ENCODE assay signal across 23 cellular contexts in genomic region chr2:26314243-26314642, GRCh38. TPM values are rescaled to one million over a fixed set of nuclear protein-coding genes. Genes with fewer than 3 reads are reported as not detected.
DNase-seq lines count a peak whose midpoint lies in the region; ATAC-seq, FAIRE-seq and TF ChIP-seq lines count a peak whose summit lies in the region.
"Had no signal": no experiment of that assay in that cellular context is flagged by ENCODE, and none has a peak within 500 bp of the region (broad histone marks: within the 10 kb centered on the region; RNA-seq: fewer than 3 reads in every experiment).

No MANE protein-coding gene starts in this region.

- H3K27ac ChIP-seq in HepG2 (ENCODE audit: extremely low read length, insufficient read depth, low read length) = no peak overlapping the region
- H3K27ac ChIP-seq in right lobe of liver = no peak overlapping the region
- no peak overlapping the region for H3K27ac ChIP-seq in GM12878 (ENCODE audit: control insufficient read depth, insufficient read depth)
- H3K27ac ChIP-seq: BLaER1, skin epidermis had no signal

- TF ChIP-seq EP300 in HepG2 (IDR thresholded peaks at IDR 0.05; ENCODE audit: low read depth in 2 of 2, low read length in 2 of 2) = no peak
- TF ChIP-seq EP300 in HepG2 (CRISPR knock-in tag; IDR thresholded peaks at IDR 0.05; ENCODE audit: borderline replicate concordance) = no peak
- TF ChIP-seq EP300 in GM12878 (IDR thresholded peaks at IDR 0.05; ENCODE audit: borderline replicate concordance in 1 of 2, control insufficient read depth in 1 of 2, low read depth in 2 of 2, low read length in 2 of 2) = no peak

- CTCF ChIA-PET in HepG2 (lab: Yijun Ruan, JAX; ENCODE audit: low intra/inter-chr PET ratio, low total read pairs) (interaction anchor here (0.8 to 1.1 kb wide), 3 partner anchors 76 to 155 kb away, joined by 3 to 4 read pairs (median 3); no protein-coding TSS in a partner anchor), GM12878 (lab: Yijun Ruan, JAX) (interaction anchor here (0.8 kb wide), 1 partner anchor 9 kb away, joined by 3 read pairs; no protein-coding TSS in a partner anchor)

- DNase-seq in HepG2 (ENCODE audit: low spot score) (peak; percentile 26), right lobe of liver (no peak), GM12878 (ENCODE audit: low read depth, low spot score) (no peak), iPS-NIHi7 (ENCODE audit: extremely low spot score) (peak; percentile 72), midbrain (lab: John Stamatoyannopoulos, UW) (no peak), NCI-H1436 treated with DMSO at 0.1 percent for 48 hours (lab: John Stamatoyannopoulos, UW) (no peak), cerebellar nuclear complex (lab: John Stamatoyannopoulos, UW) (no peak)
- DNase-seq: activated CD4-positive, alpha-beta T cell treated with anti-CD3 and anti-CD28 coated beads for 4 hours; activated naive CD4-positive, alpha-beta T cell treated with anti-CD3 and anti-CD28 coated beads, Interleukin-2, amount 10 ng/mL, durations not matched to agents 7 days and 5 days; activated T-cell treated with anti-CD3 and anti-CD28 coated beads, Interleukin-2, amount 50 U/mL, for 4 hours; amniotic stem cell; COR-L47; KG1; NCI-H146; NCI-H526; nucleus accumbens; SK-N-SH; T-helper 17 cell had no signal

- in situ Hi-C loops in HepG2 (cut with HindIII; ENCODE audit: extremely low pct_ligation_motif_present, low pct_unique_long_range_greater_than_20kb) (no loop called here), GM12878 (cut with MboI) (no loop called here)

- intact Hi-C loops in HepG2 (cut with micrococcal nuclease; ENCODE audit: unreplicated experiment) = no loop called here
- intact Hi-C loops in right lobe of liver (cut with DNase I) = no loop called here
- intact Hi-C loops in GM12878 (cut with micrococcal nuclease; ENCODE audit: unreplicated experiment) = no loop called here

- H3K4me3 ChIP-seq in HepG2 (replicated peaks in 1 of 3; ENCODE audit: insufficient read depth in 1 of 3, low read depth in 2 of 3, low read length in 3 of 3) (no peak overlapping the region), right lobe of liver (no peak overlapping the region), GM12878 (no peak overlapping the region)
- H3K4me3 ChIP-seq: BLaER1, lung, skin epidermis had no signal

- TF ChIP-seq RAD21 in HepG2 (CRISPR knock-in tag; IDR thresholded peaks at IDR 0.05) (peak; percentile 89), GM12878 (IDR thresholded peaks at IDR 0.05; ENCODE audit: insufficient read depth, low read depth, low read length) (peak; percentile 23; the same call in 1 of the 2 replicates)

- no peaks in the 10 kb centered on the region for H3K4me1 ChIP-seq in HepG2 (ENCODE audit: insufficient read depth, low read length)
- H3K4me1 ChIP-seq in right lobe of liver = no peaks in the 10 kb centered on the region
- H3K4me1 ChIP-seq in GM12878 (ENCODE audit: control insufficient read depth, insufficient read depth, low read length) = peaks cover 2% of the 10 kb centered on the region; the same call in 1 of the 2 replicates
- H3K4me1 ChIP-seq: BLaER1 had no signal

- POLR2A ChIA-PET in HepG2 (lab: Yijun Ruan, JAX) (interaction anchor here (0.6 kb wide), 1 partner anchor 69 kb away, joined by 3 read pairs; no protein-coding TSS in a partner anchor), GM12878 (lab: Charles Lee) (no interaction called here)

- H2AFZ ChIP-seq in HepG2 (ENCODE audit: low read length) = no peak overlapping the region
- H2AFZ ChIP-seq in GM12878 (ENCODE audit: control insufficient read depth, low read depth, low read length) = no peak overlapping the region

- WGBS in HepG2 (ENCODE audit: low lambda C conversion rate) = 7% methylated on average over 3 of the region's 8 CpGs
- WGBS in right lobe of liver (ENCODE audit: insufficient coverage, low coverage, low lambda C conversion rate, missing lambda C conversion rate) = 81% methylated on average over 3 of the region's 8 CpGs
- 47% methylated on average over 8 of the region's 8 CpGs for WGBS in GM12878 (ENCODE audit: insufficient coverage, insufficient replicate concordance, low lambda C conversion rate, missing lambda C conversion rate)

- BruUV-seq in HepG2 (replicated peaks; lab: Mats Ljungman, UMichigan) = no TSS peak
- no TSS peak for BruUV-seq in GM12878 (replicated peaks; lab: Mats Ljungman, UMichigan)

- SMC1A ChIA-PET in GM12878 (lab: Charles Lee; ENCODE audit: uncharacterized antibody, unreplicated experiment) = no interaction called here

- H3K27me3 ChIP-seq in HepG2 (ENCODE audit: control insufficient read depth in 1 of 2, insufficient read depth in 2 of 2, low read length in 2 of 2) (peaks cover 10 to 84% of the 10 kb centered on the region in 2 experiments; a peak in 4 of 5 replicates), right lobe of liver (no peaks in the 10 kb centered on the region), GM12878 (replicated peaks in 1 of 2; ENCODE audit: control insufficient read depth in 2 of 2, insufficient read depth in 2 of 2, low read length in 1 of 2) (no peaks in the 10 kb centered on the region; a peak in 1 of 4 replicates)
- H3K27me3 ChIP-seq: BLaER1 had no signal

- ATAC-seq in HepG2 (peak; percentile 84), right lobe of liver (no peak), GM12878 (peak; percentile 28; the same call in 1 of the 3 replicates), HG02642 (IDR thresholded peaks at IDR 0.05; ENCODE audit: poor library complexity, unreplicated experiment) (no peak)
- ATAC-seq: activated T-cell treated with anti-CD3 and anti-CD28 coated beads, Interleukin-2, amount 50 U/mL, for 4 hours; T-helper 17 cell had no signal

- H3K9ac ChIP-seq in HepG2 (ENCODE audit: insufficient read depth, low read depth, low read length) = no peak overlapping the region
- H3K9ac ChIP-seq in GM12878 (ENCODE audit: control insufficient read depth, insufficient read depth, low read length) = no peak overlapping the region
- H3K9ac ChIP-seq: BLaER1, SK-N-SH had no signal

- H3K36me3 ChIP-seq in HepG2 (replicated peaks in 1 of 2; ENCODE audit: control insufficient read depth in 1 of 2, insufficient read depth in 2 of 2, low read length in 2 of 2) (no peaks in the 10 kb centered on the region), right lobe of liver (no peaks in the 10 kb centered on the region), GM12878 (ENCODE audit: control insufficient read depth in 2 of 2, insufficient read depth in 2 of 2, low read length in 1 of 2) (no peaks in the 10 kb centered on the region)
- H3K36me3 ChIP-seq: BLaER1 had no signal

- TF ChIP-seq POLR2A in HepG2 (IDR thresholded peaks at IDR 0.05; ENCODE audit: insufficient read depth in 1 of 2, low read depth in 2 of 2, low read length in 2 of 2) (no peak), right lobe of liver (IDR thresholded peaks at IDR 0.05) (no peak), GM12878 (IDR thresholded peaks at IDR 0.05; ENCODE audit: low read depth, low read length) (no peak)

- RAD21 ChIA-PET in GM12878 (lab: Charles Lee; ENCODE audit: unreplicated experiment) = no interaction called here

- H3K9me3 ChIP-seq in HepG2 (ENCODE audit: low read length) = no peaks in the 10 kb centered on the region
- H3K9me3 ChIP-seq in right lobe of liver = no peaks in the 10 kb centered on the region
- no peaks in the 10 kb centered on the region for H3K9me3 ChIP-seq in GM12878 (replicated peaks; ENCODE audit: control insufficient read depth, insufficient read depth, low read length)
- H3K9me3 ChIP-seq: BLaER1, SK-N-SH had no signal

- FAIRE-seq in HepG2 (lab: Jason Lieb, UNC) (no peak), GM12878 (lab: Jason Lieb, UNC) (no peak)
- FAIRE-seq: GM19239 had no signal

- no peaks in the 10 kb centered on the region for H4K20me1 ChIP-seq in HepG2 (ENCODE audit: insufficient read depth, low read length)
- no peaks in the 10 kb centered on the region; the same call in 1 of the 2 replicates for H4K20me1 ChIP-seq in GM12878 (ENCODE audit: control insufficient read depth, insufficient read depth)
- H4K20me1 ChIP-seq: BLaER1 had no signal

- peak; percentile 94 for TF ChIP-seq CTCF in HepG2 (CRISPR knock-in tag; IDR thresholded peaks at IDR 0.05)
- no peak for TF ChIP-seq CTCF in right lobe of liver (IDR thresholded peaks at IDR 0.05)
- no peak for TF ChIP-seq CTCF in GM12878 (IDR thresholded peaks at IDR 0.05 in 2 of 3, conservative IDR thresholded peaks at IDR 0.05 in 1 of 3; ENCODE audit: control insufficient read depth in 2 of 3, extremely low read depth in 1 of 3, insufficient read depth in 1 of 3, low read depth in 3 of 3, low read length in 3 of 3)

- H3K79me2 ChIP-seq in HepG2 (ENCODE audit: insufficient read depth, low read length) = no peaks in the 10 kb centered on the region
- no peaks in the 10 kb centered on the region for H3K79me2 ChIP-seq in GM12878 (ENCODE audit: control insufficient read depth, insufficient read depth, low read length)

- H3K4me2 ChIP-seq in HepG2 (ENCODE audit: low read depth, low read length) (no peak overlapping the region), GM12878 (ENCODE audit: control insufficient read depth, insufficient read depth) (no peak overlapping the region)
- H3K4me2 ChIP-seq: BLaER1, SK-N-SH had no signal

RNA-seq across cellular contexts. Expression of gene SELENOI, which starts 31.7 kb away (rescaled TPM):
- total RNA-seq in HepG2 (2016; rRNA removed; fragmentation: Illumina TruSeq; extraction: Trizol) (60.3 and 66.0 TPM in 2 replicates), right lobe of liver (10 to 100 TPM; 24.1 to 39.1 (median 33.7) TPM), GM12878 (2014; rRNA removed) (18.6 and 22.5 TPM in 2 replicates), GM12878 (2014; rRNA removed; fragmentation: Illumina TruSeq; extraction: Trizol) (26.6 and 27.6 TPM in 2 replicates), GM12878 (2021) (29.1 and 31.4 TPM in 2 replicates)
- 53.2 and 61.0 TPM in 2 replicates for total RNA-seq in HepG2 (2016; cell fraction: cytosol; rRNA removed; fragmentation: Illumina TruSeq; extraction: Trizol; ENCODE audit: low read depth)
- 59.1 and 65.9 TPM in 2 replicates for total RNA-seq in HepG2 (2016; cell fraction: insoluble cytoplasmic fraction; rRNA removed; fragmentation: Illumina TruSeq; extraction: Trizol)
- total RNA-seq in HepG2 (2016; cell fraction: membrane; rRNA removed; fragmentation: Illumina TruSeq; extraction: Trizol) = 17.7 and 19.5 TPM in 2 replicates
- 79.5 and 91.4 TPM in 2 replicates for total RNA-seq in HepG2 (2016; cell fraction: nucleus; rRNA removed; fragmentation: Illumina TruSeq; extraction: Trizol)
- polyA plus RNA-seq in HepG2 (2011; rRNA removed) (26.2 and 27.7 TPM in 2 replicates), GM12878 (2011; rRNA removed) (17.2 and 21.6 TPM in 2 replicates), GM12878 (2014; fragmentation: Illumina TruSeq; extraction: Trizol) (20.0 and 23.2 TPM in 2 replicates), GM12878 (2014; fragmentation: Nextera tagmentation; extraction: Ambion mirVana) (1 to 10 TPM; 5.2 to 6.3 TPM), GM12878 (2014; rRNA removed) (12.1 and 13.3 TPM in 2 replicates), GM12878 (2016; fragmentation: Nextera tagmentation; extraction: Ambion mirVana) (10 to 100 TPM; 15.0 to 17.6 TPM)
- 23.3 and 35.2 TPM in 2 replicates for polyA plus RNA-seq in HepG2 (2011; cell fraction: cytosol; rRNA removed)
- polyA plus RNA-seq in HepG2 (2011; cell fraction: nucleus; rRNA removed) = 15.9 and 18.6 TPM in 2 replicates
- polyA plus RNA-seq in HepG2 (2012) = 33.8 and 36.9 TPM in 2 replicates
- 1.9 and 2.2 TPM in 2 replicates for polyA plus RNA-seq in HepG2 (2016; cell fraction: cytosol; fragmentation: Illumina TruSeq; extraction: Trizol; ENCODE audit: low read depth)
- polyA plus RNA-seq in HepG2 (2016; cell fraction: insoluble cytoplasmic fraction; fragmentation: Illumina TruSeq; extraction: Trizol; ENCODE audit: low read depth) = 20.1 and 21.1 TPM in 2 replicates
- polyA plus RNA-seq in HepG2 (2016; cell fraction: membrane; fragmentation: Illumina TruSeq; extraction: Trizol; ENCODE audit: low read depth) = 3.3 and 5.0 TPM in 2 replicates
- 53.9 and 54.9 TPM in 2 replicates for polyA plus RNA-seq in HepG2 (2016; cell fraction: nucleus; fragmentation: Illumina TruSeq; extraction: Trizol; ENCODE audit: insufficient read depth, low read depth)
- polyA minus RNA-seq in HepG2 (2011; rRNA and poly(A)+ RNA removed; ENCODE audit: low replicate concordance) = 296 and 353 TPM in 2 replicates
- 42.8 and 47.8 TPM in 2 replicates for polyA minus RNA-seq in HepG2 (2011; cell fraction: cytosol; rRNA and poly(A)+ RNA removed)
- 103 and 112 TPM in 2 replicates for polyA minus RNA-seq in HepG2 (2011; cell fraction: nucleus; rRNA and poly(A)+ RNA removed)
- 48.3 and 48.5 TPM in 2 replicates for total RNA-seq in GM12878 (2013; cell fraction: nucleolus; rRNA removed)
- 4.7 TPM for polyA plus RNA-seq in GM12878 (2011; ENCODE audit: low read depth)
- polyA plus RNA-seq in GM12878 (2011; cell fraction: cytosol; rRNA removed) = 6.1 and 11.0 TPM in 2 replicates
- polyA plus RNA-seq in GM12878 (2011; cell fraction: nucleus; rRNA removed) = 10.3 and 11.9 TPM in 2 replicates
- 7.1 and 7.3 TPM in 2 replicates for polyA plus RNA-seq in GM12878 (2012)
- 45.5 and 93.0 TPM in 2 replicates for polyA minus RNA-seq in GM12878 (2011; rRNA and poly(A)+ RNA removed)
- 11.4 and 14.6 TPM in 2 replicates for polyA minus RNA-seq in GM12878 (2011; cell fraction: cytosol; rRNA and poly(A)+ RNA removed)
- polyA minus RNA-seq in GM12878 (2011; cell fraction: nucleus; rRNA and poly(A)+ RNA removed) = 26.0 and 48.2 TPM in 2 replicates

RNA-seq across cellular contexts. Expression of gene ADGRF3, which starts 32.3 kb away (rescaled TPM):
- total RNA-seq in HepG2 (2016; rRNA removed; fragmentation: Illumina TruSeq; extraction: Trizol) (0.14 and 0.40 TPM in 2 replicates), right lobe of liver (under 1 TPM in 3 of 6 experiments, not detected in 3; 0.07 to 0.51 (median 0.15) TPM), GM12878 (2014; rRNA removed) (0.40 and 0.54 TPM in 2 replicates), GM12878 (2014; rRNA removed; fragmentation: Illumina TruSeq; extraction: Trizol) (0.67 and 1.1 TPM in 2 replicates), GM12878 (2021) (2.8 and 3.1 TPM in 2 replicates)
- not detected in 2 replicates for total RNA-seq in HepG2 (2016; cell fraction: cytosol; rRNA removed; fragmentation: Illumina TruSeq; extraction: Trizol; ENCODE audit: low read depth)
- 0.06 and 0.19 TPM in 2 replicates for total RNA-seq in HepG2 (2016; cell fraction: insoluble cytoplasmic fraction; rRNA removed; fragmentation: Illumina TruSeq; extraction: Trizol)
- 0.17 and 0.34 TPM in 2 replicates for total RNA-seq in HepG2 (2016; cell fraction: membrane; rRNA removed; fragmentation: Illumina TruSeq; extraction: Trizol)
- 0.37 and 0.41 TPM in 2 replicates for total RNA-seq in HepG2 (2016; cell fraction: nucleus; rRNA removed; fragmentation: Illumina TruSeq; extraction: Trizol)
- polyA plus RNA-seq in HepG2 (2011; rRNA removed) (1.5 TPM in 2 replicates), GM12878 (2011; rRNA removed) (0.32 and 0.46 TPM in 2 replicates), GM12878 (2014; fragmentation: Illumina TruSeq; extraction: Trizol) (0.44 and 1.0 TPM in 2 replicates), GM12878 (2014; fragmentation: Nextera tagmentation; extraction: Ambion mirVana) (under 1 TPM; 0.03 to 0.27 TPM), GM12878 (2014; rRNA removed) (1.8 and 1.9 TPM in 2 replicates), GM12878 (2016; fragmentation: Nextera tagmentation; extraction: Ambion mirVana) (1 to 10 TPM; 1.4 to 1.5 TPM)
- 0.45 and 0.46 TPM in 2 replicates for polyA plus RNA-seq in HepG2 (2011; cell fraction: cytosol; rRNA removed)
- 6.4 and 6.8 TPM in 2 replicates for polyA plus RNA-seq in HepG2 (2011; cell fraction: nucleus; rRNA removed)
- 1.1 and 1.5 TPM in 2 replicates for polyA plus RNA-seq in HepG2 (2012)
- polyA plus RNA-seq in HepG2 (2016; cell fraction: cytosol; fragmentation: Illumina TruSeq; extraction: Trizol; ENCODE audit: low read depth) = not detected in 2 replicates
- 0.13 and 0.63 TPM in 2 replicates for polyA plus RNA-seq in HepG2 (2016; cell fraction: insoluble cytoplasmic fraction; fragmentation: Illumina TruSeq; extraction: Trizol; ENCODE audit: low read depth)
- polyA plus RNA-seq in HepG2 (2016; cell fraction: membrane; fragmentation: Illumina TruSeq; extraction: Trizol; ENCODE audit: low read depth) = 0.09 and 0.24 TPM in 2 replicates
- 0.79 and 0.93 TPM in 2 replicates for polyA plus RNA-seq in HepG2 (2016; cell fraction: nucleus; fragmentation: Illumina TruSeq; extraction: Trizol; ENCODE audit: insufficient read depth, low read depth)
- 0.98 and 2.5 TPM in 2 replicates for polyA minus RNA-seq in HepG2 (2011; rRNA and poly(A)+ RNA removed; ENCODE audit: low replicate concordance)
- polyA minus RNA-seq in HepG2 (2011; cell fraction: cytosol; rRNA and poly(A)+ RNA removed) = 0.59 TPM in 1 of 2 replicates, not detected in the other
- 0.90 and 1.4 TPM in 2 replicates for polyA minus RNA-seq in HepG2 (2011; cell fraction: nucleus; rRNA and poly(A)+ RNA removed)
- 1.6 and 13.2 TPM in 2 replicates for total RNA-seq in GM12878 (2013; cell fraction: nucleolus; rRNA removed)
- polyA plus RNA-seq in GM12878 (2011; ENCODE audit: low read depth) = 0.60 TPM
- polyA plus RNA-seq in GM12878 (2011; cell fraction: cytosol; rRNA removed) = 0.45 and 0.47 TPM in 2 replicates
- 5.4 and 5.7 TPM in 2 replicates for polyA plus RNA-seq in GM12878 (2011; cell fraction: nucleus; rRNA removed)
- polyA plus RNA-seq in GM12878 (2012) = 0.81 and 0.99 TPM in 2 replicates
- polyA minus RNA-seq in GM12878 (2011; rRNA and poly(A)+ RNA removed) = 0.21 and 0.22 TPM in 2 replicates
- not detected in 2 replicates for polyA minus RNA-seq in GM12878 (2011; cell fraction: cytosol; rRNA and poly(A)+ RNA removed)
- 0.60 and 1.4 TPM in 2 replicates for polyA minus RNA-seq in GM12878 (2011; cell fraction: nucleus; rRNA and poly(A)+ RNA removed)

Comparison
In these comparisons a context has a peak if more than half of its experiments do, and no peak if none do; other contexts are left out.
1. ATAC-seq: peak in HepG2 (single experiment) and GM12878 (single experiment); none in right lobe of liver (0 of 4) and HG02642 (single experiment).
2. DNase-seq: peak in HepG2 (single experiment) and iPS-NIHi7 (single experiment); none in right lobe of liver (0 of 3), GM12878 (single experiment), midbrain (single experiment), NCI-H1436 treated with DMSO at 0.1 percent for 48 hours (single experiment) and cerebellar nuclear complex (0 of 2).
3. Of the 75 proteins assayed by ChIP-seq in both HepG2 and GM12878: peak only in HepG2: CTCF, SMC3, TARDBP and ZNF687; only in GM12878: none; in both: RAD21; in neither: 70.